ENCODE assay signal across 26 cellular contexts in the genomic region with DNA sequence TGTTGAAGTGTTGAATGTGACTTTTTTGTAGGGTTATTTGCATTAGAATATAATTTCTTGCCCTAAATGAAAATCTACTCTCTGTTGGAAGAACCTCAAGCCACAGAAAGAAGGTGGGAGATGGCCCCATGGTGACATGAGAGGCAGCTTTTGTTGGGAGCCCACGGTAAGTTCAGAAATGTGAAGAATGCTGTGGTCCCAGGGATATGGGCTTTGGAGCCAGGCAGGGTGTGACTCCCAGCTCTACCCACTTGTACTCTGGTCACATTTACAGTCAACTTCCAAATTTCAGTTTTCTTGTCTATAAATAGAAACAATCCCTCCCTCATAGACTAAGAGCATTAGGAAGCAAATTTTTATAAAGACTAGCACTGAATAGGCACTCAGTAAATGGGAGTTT.
"Had no signal": no experiment of that assay in that cellular context is flagged by ENCODE, and none has a peak within 500 bp of the region (broad histone marks: within the 10 kb centered on the region; RNA-seq: fewer than 3 reads in every experiment).

No MANE protein-coding gene starts in this region.

- ATAC-seq: left colon; mucosa of descending colon; natural killer cell treated with Interleukin-12 subunit alpha and Interleukin-12 subunit beta and Interleukin-15 and Interleukin-18, amount 100 ng/mL, for 72 hours; right lobe of liver; stimulated activated naive B cell treated with anti-CD40 and anti-IgM and Interleukin-4, amounts not matched to agents 10 μg/mL and 1 μg/mL and 100 μg/mL, for 72 hours had no signal

- DNase-seq: hippocampal formation; kidney glomerular epithelial cell; left colon; left ventricle myocardium inferior; mesendoderm; mucosa of descending colon; naive B cell; ovary; right lobe of liver; stimulated activated CD4-positive, alpha-beta T cell treated with anti-CD3 and anti-CD28 coated beads, Interleukin-12 subunit alpha, Interleukin-12 subunit beta, amount 100 ng/mL, for 4 hours; stimulated activated CD4-positive, alpha-beta T cell treated with anti-CD3 and anti-CD28 coated beads, Interleukin-15, amount 100 ng/mL, for 24 hours; stimulated activated CD4-positive, alpha-beta T cell treated with anti-CD3 and anti-CD28 coated beads, Interleukin-2, amount 100 ng/mL, for 24 hours; stimulated activated CD4-positive, alpha-beta T cell treated with anti-CD3 and anti-CD28 coated beads, Interleukin-4, amount 100 ng/mL, for 1 hour; stimulated activated naive B cell treated with anti-CD40 and anti-IgM and Interleukin-4, amounts not matched to agents 10 μg/mL and 1 μg/mL and 100 μg/mL, for 72 hours; tibial artery; uterus had no signal

- H3K27me3 ChIP-seq: ovary, right atrium auricular region, right lobe of liver, suprapubic skin, tibial artery, uterus had no signal

- H3K4me1 ChIP-seq: left ventricle myocardium inferior, right atrium auricular region, right lobe of liver, suprapubic skin, uterus had no signal

- H3K4me3 ChIP-seq: left ventricle myocardium inferior, lung, mucosa of descending colon, ovary, right atrium auricular region, right lobe of liver, skin epidermis, suprapubic skin, thoracic aorta, tibial artery, uterus had no signal

- H3K36me3 ChIP-seq: left ventricle myocardium inferior, ovary, right atrium auricular region, right lobe of liver, suprapubic skin, thoracic aorta, tibial artery, uterus had no signal

- H3K4me1 Mint-ChIP-seq: mesothelial cell of epicardium had no signal

- H3K27me3 Mint-ChIP-seq: naive B cell; natural killer cell treated with Interleukin-12 subunit alpha and Interleukin-12 subunit beta and Interleukin-15 and Interleukin-18, amount 100 ng/mL, for 72 hours; progenitor cell of endocrine pancreas; stimulated activated naive B cell treated with anti-CD40 and anti-IgM and Interleukin-4, amounts not matched to agents 10 μg/mL and 1 μg/mL and 100 μg/mL, for 72 hours; stimulated activated naive CD8-positive, alpha-beta T cell treated with anti-CD3 and anti-CD28 coated beads, Interleukin-15, Interleukin-2, amounts not matched to agents 100 ng/mL and 50 ng/mL, for 24 hours; type B pancreatic cell had no signal

- H3K27ac Mint-ChIP-seq: mesothelial cell of epicardium; naive B cell; natural killer cell treated with Interleukin-12 subunit alpha and Interleukin-12 subunit beta and Interleukin-15 and Interleukin-18, amount 100 ng/mL, for 72 hours; progenitor cell of endocrine pancreas; stimulated activated naive B cell treated with anti-CD40 and anti-IgM and Interleukin-4, amounts not matched to agents 10 μg/mL and 1 μg/mL and 100 μg/mL, for 72 hours; stimulated activated naive CD8-positive, alpha-beta T cell treated with anti-CD3 and anti-CD28 coated beads, Interleukin-15, Interleukin-2, amounts not matched to agents 100 ng/mL and 50 ng/mL, for 24 hours; type B pancreatic cell had no signal

- H3K27ac ChIP-seq: left ventricle myocardium inferior, ovary, right atrium auricular region, right lobe of liver, skin epidermis, suprapubic skin, thoracic aorta, tibial artery, uterus had no signal

- H3K4me3 Mint-ChIP-seq: mesothelial cell of epicardium; naive B cell; natural killer cell treated with Interleukin-12 subunit alpha and Interleukin-12 subunit beta and Interleukin-15 and Interleukin-18, amount 100 ng/mL, for 72 hours; stimulated activated naive B cell treated with anti-CD40 and anti-IgM and Interleukin-4, amounts not matched to agents 10 μg/mL and 1 μg/mL and 100 μg/mL, for 72 hours; stimulated activated naive CD8-positive, alpha-beta T cell treated with anti-CD3 and anti-CD28 coated beads, Interleukin-15, Interleukin-2, amounts not matched to agents 100 ng/mL and 50 ng/mL, for 24 hours; type B pancreatic cell had no signal

- H3K9me3 ChIP-seq: left ventricle myocardium inferior, mucosa of descending colon, ovary, right atrium auricular region, right lobe of liver, suprapubic skin, thoracic aorta, uterus had no signal

- H3K9me3 Mint-ChIP-seq: type B pancreatic cell had no signal
